In genomic region chr4:15245006-15245530, GRCh38 we compare ENCODE assay signal across 24 cellular contexts.
"Had no signal": no experiment of that assay in that cellular context is flagged by ENCODE, and none has a peak within 500 bp of the region (broad histone marks: within the 10 kb centered on the region; RNA-seq: fewer than 3 reads in every experiment).

No MANE protein-coding gene starts in this region.

- H3K36me3 ChIP-seq: left ventricle myocardium inferior, neural progenitor cell, right atrium auricular region, vagina had no signal

- H3K4me1 ChIP-seq: left ventricle myocardium inferior, neural progenitor cell, right atrium auricular region, testis had no signal

- H3K27ac ChIP-seq: left ventricle myocardium inferior, neural progenitor cell, right atrium auricular region, testis, vagina had no signal

- H3K9me3 Mint-ChIP-seq: activated B cell treated with CpG ODN at 0.5 μM for 24 hours; activated CD8-positive, alpha-beta T cell treated with anti-CD3 and anti-CD28 coated beads for 36 hours; activated T-cell treated with anti-CD3 and anti-CD28 coated beads, Interleukin-2, amount 50 U/mL, for 4 hours; activated T-helper 17 cell treated with anti-CD3 and anti-CD28 coated beads, Interleukin-2, amount 50 U/mL, for 72 hours; mesothelial cell of epicardium; naive thymus-derived CD4-positive, alpha-beta T cell; stimulated activated naive B cell treated with anti-CD40 and anti-IgM and Interleukin-4, amounts not matched to agents 10 μg/mL and 1 μg/mL and 100 μg/mL, for 72 hours; T-helper 2 cell treated with Interferon-gamma antibody and Interleukin-4, amounts not matched to agents 5 μg/mL and 100 μg/mL, for 36 hours had no signal

- DNase-seq: activated B cell treated with CpG ODN at 0.5 μM for 24 hours; activated CD4-positive, alpha-beta T cell treated with anti-CD3 and anti-CD28 coated beads, Interleukin-2, amount 50 U/mL, for 1 hour; activated CD8-positive, alpha-beta T cell treated with anti-CD3 and anti-CD28 coated beads for 36 hours; activated gamma-delta T cell treated with Interleukin-2 at 50 U/mL for 16 hours; activated naive CD4-positive, alpha-beta T cell treated with anti-CD3 and anti-CD28 coated beads, Interleukin-2, amount 50 U/mL, for 16 hours; activated T-cell treated with anti-CD3 and anti-CD28 coated beads, Interleukin-2, amount 50 U/mL, for 4 hours; effector CD8-positive, alpha-beta T cell; left ventricle myocardium inferior; naive thymus-derived CD4-positive, alpha-beta T cell; occipital lobe; stimulated activated CD4-positive, alpha-beta T cell treated with anti-CD3 and anti-CD28 coated beads, Interleukin-1b, Interleukin-23, amount 100 ng/mL, for 48 hours; stimulated activated CD4-positive, alpha-beta T cell treated with anti-CD3 and anti-CD28 coated beads, Interleukin-4, amount 100 ng/mL, for 4 hours; stimulated activated CD8-positive, alpha-beta memory T cell treated with anti-CD3 and anti-CD28 coated beads, Interleukin-4, amount 100 ng/mL, for 48 hours; stimulated activated naive B cell treated with anti-CD40 and anti-IgM and Interleukin-4, amounts not matched to agents 10 μg/mL and 1 μg/mL and 100 μg/mL, for 72 hours; testis had no signal

- ATAC-seq: activated CD8-positive, alpha-beta T cell treated with anti-CD3 and anti-CD28 coated beads for 36 hours; activated T-cell treated with anti-CD3 and anti-CD28 coated beads, Interleukin-2, amount 50 U/mL, for 4 hours; activated T-helper 17 cell treated with anti-CD3 and anti-CD28 coated beads, Interleukin-2, amount 50 U/mL, for 72 hours; naive thymus-derived CD4-positive, alpha-beta T cell; stimulated activated naive B cell treated with anti-CD40 and anti-IgM and Interleukin-4, amounts not matched to agents 10 μg/mL and 1 μg/mL and 100 μg/mL, for 72 hours had no signal

- H3K4me3 ChIP-seq: left ventricle myocardium inferior, lung, neural progenitor cell, right atrium auricular region, smooth muscle cell, testis, vagina had no signal

- H3K27ac Mint-ChIP-seq: activated B cell treated with CpG ODN at 0.5 μM for 24 hours; activated CD8-positive, alpha-beta T cell treated with anti-CD3 and anti-CD28 coated beads for 36 hours; activated T-helper 17 cell treated with anti-CD3 and anti-CD28 coated beads, Interleukin-2, amount 50 U/mL, for 72 hours; mesothelial cell of epicardium; naive thymus-derived CD4-positive, alpha-beta T cell; neural progenitor cell; stimulated activated naive B cell treated with anti-CD40 and anti-IgM and Interleukin-4, amounts not matched to agents 10 μg/mL and 1 μg/mL and 100 μg/mL, for 72 hours; T-helper 2 cell treated with Interferon-gamma antibody and Interleukin-4, amounts not matched to agents 5 μg/mL and 100 μg/mL, for 36 hours; type B pancreatic cell had no signal

- H3K4me1 Mint-ChIP-seq: activated B cell treated with CpG ODN at 0.5 μM for 24 hours; activated T-helper 17 cell treated with anti-CD3 and anti-CD28 coated beads, Interleukin-2, amount 50 U/mL, for 72 hours; naive thymus-derived CD4-positive, alpha-beta T cell; neural progenitor cell; stimulated activated naive B cell treated with anti-CD40 and anti-IgM and Interleukin-4, amounts not matched to agents 10 μg/mL and 1 μg/mL and 100 μg/mL, for 72 hours had no signal

- H3K27me3 Mint-ChIP-seq: activated B cell treated with CpG ODN at 0.5 μM for 24 hours; activated CD8-positive, alpha-beta T cell treated with anti-CD3 and anti-CD28 coated beads for 36 hours; activated T-helper 17 cell treated with anti-CD3 and anti-CD28 coated beads, Interleukin-2, amount 50 U/mL, for 72 hours; naive thymus-derived CD4-positive, alpha-beta T cell; stimulated activated naive B cell treated with anti-CD40 and anti-IgM and Interleukin-4, amounts not matched to agents 10 μg/mL and 1 μg/mL and 100 μg/mL, for 72 hours; type B pancreatic cell had no signal

- H3K4me3 Mint-ChIP-seq: activated B cell treated with CpG ODN at 0.5 μM for 24 hours; activated CD8-positive, alpha-beta T cell treated with anti-CD3 and anti-CD28 coated beads for 36 hours; activated T-cell treated with anti-CD3 and anti-CD28 coated beads, Interleukin-2, amount 50 U/mL, for 4 hours; activated T-helper 17 cell treated with anti-CD3 and anti-CD28 coated beads, Interleukin-2, amount 50 U/mL, for 72 hours; mesothelial cell of epicardium; naive thymus-derived CD4-positive, alpha-beta T cell; neural progenitor cell; stimulated activated naive B cell treated with anti-CD40 and anti-IgM and Interleukin-4, amounts not matched to agents 10 μg/mL and 1 μg/mL and 100 μg/mL, for 72 hours; T-helper 2 cell treated with Interferon-gamma antibody and Interleukin-4, amounts not matched to agents 5 μg/mL and 100 μg/mL, for 36 hours; type B pancreatic cell had no signal

- H3K27me3 ChIP-seq: neural progenitor cell, right atrium auricular region, testis, vagina had no signal

- H3K36me3 Mint-ChIP-seq: mesothelial cell of epicardium; naive thymus-derived CD4-positive, alpha-beta T cell; neural progenitor cell; stimulated activated naive B cell treated with anti-CD40 and anti-IgM and Interleukin-4, amounts not matched to agents 10 μg/mL and 1 μg/mL and 100 μg/mL, for 72 hours; type B pancreatic cell had no signal

- H3K9me3 ChIP-seq: left ventricle myocardium inferior, right atrium auricular region, testis, vagina had no signal
